ENCODE assay signal across 13 cellular contexts in the genomic region with DNA sequence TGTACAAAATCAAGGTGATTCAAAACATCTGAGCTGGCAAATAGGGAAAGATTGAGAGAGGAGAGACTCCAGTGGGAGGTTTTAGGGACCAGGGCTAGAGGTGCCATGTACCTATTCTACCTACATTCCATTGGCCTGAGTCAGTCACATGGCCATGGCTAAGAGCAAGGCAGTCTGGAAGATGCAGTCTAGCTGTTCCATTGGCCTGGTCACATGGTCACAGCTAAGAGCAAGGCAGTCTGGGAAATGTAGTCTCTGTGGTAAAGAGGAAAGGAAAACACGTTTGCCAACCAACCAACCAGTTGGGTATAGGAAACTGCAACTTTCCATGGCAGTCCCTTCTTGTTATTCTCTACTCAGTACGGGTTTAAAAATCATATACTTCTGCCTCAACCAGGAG.
DNase-seq lines count a peak whose midpoint lies in the region; ATAC-seq and TF ChIP-seq lines count a peak whose summit lies in the region.
"Had no signal": no experiment of that assay in that cellular context is flagged by ENCODE, and none has a peak within 500 bp of the region (broad histone marks: within the 10 kb centered on the region; RNA-seq: fewer than 3 reads in every experiment).

No MANE protein-coding gene starts in this region.

- H3K4me3 Mint-ChIP-seq in MCF 10A (ENCODE audit: unreplicated experiment), result no peak overlapping the region
- H3K4me3 Mint-ChIP-seq: activated CD4-positive, alpha-beta memory T cell treated with anti-CD3 and anti-CD28 coated beads for 36 hours had no signal

- dilution Hi-C loops in mammary epithelial cell (cut with HindIII; ENCODE audit: low sequenced_read_pairs), result no loop called here

- H3K9me3 Mint-ChIP-seq in MCF 10A (ENCODE audit: unreplicated experiment), result peaks cover 23% of the 10 kb centered on the region
- H3K9me3 Mint-ChIP-seq: activated CD4-positive, alpha-beta memory T cell treated with anti-CD3 and anti-CD28 coated beads for 36 hours had no signal

- H3K27ac ChIP-seq in mammary epithelial cell (ENCODE audit: insufficient read depth, low read depth, low read length) (no peak overlapping the region), psoas muscle (no peak overlapping the region)
- H3K27ac ChIP-seq: parathyroid adenoma had no signal

- DNase-seq in mammary epithelial cell (peak; percentile 24), MCF 10A (ENCODE audit: unreplicated experiment) (no peak), NCI-H2227 treated with DMSO at 0.1 percent for 48 hours (lab: John Stamatoyannopoulos, UW) (peak; percentile 10), NCI-H2107 (lab: John Stamatoyannopoulos, UW) (no peak), psoas muscle (no peak)
- DNase-seq: activated CD4-positive, alpha-beta memory T cell treated with anti-CD3 and anti-CD28 coated beads for 36 hours; activated naive CD4-positive, alpha-beta T cell treated with anti-CD3 and anti-CD28 coated beads, Interleukin-2, amount 50 U/mL, for 16 hours; NCI-H1048; T-helper 1 cell had no signal

- no TSS peak for BruUV-seq in mammary epithelial cell (replicated peaks; lab: Mats Ljungman, UMichigan)
- BruUV-seq in MCF 10A (replicated peaks; lab: Mats Ljungman, UMichigan), result no TSS peak

- no peak overlapping the region for H3K4me3 ChIP-seq in mammary epithelial cell (replicated peaks in 1 of 3; ENCODE audit: insufficient read depth in 1 of 3, low read depth in 2 of 3, low read length in 3 of 3)
- no peak overlapping the region for H3K4me3 ChIP-seq in psoas muscle

- H3K27me3 ChIP-seq in mammary epithelial cell (ENCODE audit: insufficient read depth, low read length) (no peaks in the 10 kb centered on the region), psoas muscle (ENCODE audit: insufficient read depth in 3 of 3, low read length in 2 of 3) (no peaks in the 10 kb centered on the region)

- POLR2A ChIA-PET in MCF 10A (lab: Yijun Ruan, JAX), result no interaction called here

- 23% methylated on average over 2 of the region's 2 CpGs for WGBS in mammary epithelial cell (ENCODE audit: low coverage, missing lambda C conversion rate)
- WGBS in psoas muscle, 3 donors, result 66 to 73% (median 72%) methylated on average over 2 of the region's 2 CpGs

- no peak overlapping the region for H3K4me2 ChIP-seq in mammary epithelial cell (ENCODE audit: insufficient read depth, low read depth, low read length)

- H2AFZ ChIP-seq in mammary epithelial cell (ENCODE audit: low read depth, low read length), result no peak overlapping the region
- H2AFZ ChIP-seq: parathyroid adenoma had no signal

- intact Hi-C loops in mammary epithelial cell (cut with micrococcal nuclease) (no loop called here), MCF 10A (cut with micrococcal nuclease) (no loop called here), psoas muscle (cut with DNase I) (no loop called here)

- no peaks in the 10 kb centered on the region for H3K79me2 ChIP-seq in mammary epithelial cell (ENCODE audit: insufficient read depth, low read length)
- H3K79me2 ChIP-seq: parathyroid adenoma had no signal

- ATAC-seq in esophagus mucosa (peak; percentile 93), HG03135 (IDR thresholded peaks at IDR 0.05; ENCODE audit: unreplicated experiment) (no peak), psoas muscle (no peak), GM18873 (IDR thresholded peaks at IDR 0.05; ENCODE audit: low FRiP score, unreplicated experiment) (no peak)

- CTCF ChIA-PET in mammary epithelial cell (lab: Charles Lee; ENCODE audit: low non-redundant PET) (no interaction called here), MCF 10A (lab: Yijun Ruan, JAX) (interaction anchor here (0.6 kb wide), 1 partner anchor 41 kb away, joined by 5 read pairs; no protein-coding TSS in a partner anchor)

- H3K36me3 Mint-ChIP-seq in MCF 10A (ENCODE audit: insufficient read depth, unreplicated experiment), result no peaks in the 10 kb centered on the region
- H3K36me3 Mint-ChIP-seq: activated CD4-positive, alpha-beta memory T cell treated with anti-CD3 and anti-CD28 coated beads for 36 hours had no signal

- in situ Hi-C loops in mammary epithelial cell (cut with MboI; ENCODE audit: low sequenced_read_pairs in 2 of 2), result no loop called here

- no peak overlapping the region for H3K27ac Mint-ChIP-seq in MCF 10A (ENCODE audit: low read depth, unreplicated experiment)
- H3K27ac Mint-ChIP-seq: activated CD4-positive, alpha-beta memory T cell treated with anti-CD3 and anti-CD28 coated beads for 36 hours had no signal

- H3K36me3 ChIP-seq in mammary epithelial cell (ENCODE audit: insufficient read depth, low read length) (no peaks in the 10 kb centered on the region), psoas muscle (ENCODE audit: insufficient read depth in 1 of 2, low read depth in 1 of 2) (no peaks in the 10 kb centered on the region)

- H3K4me1 Mint-ChIP-seq in MCF 10A (ENCODE audit: insufficient read depth, unreplicated experiment), result no peaks in the 10 kb centered on the region

- TF ChIP-seq CTCF in mammary epithelial cell (conservative IDR thresholded peaks at IDR 0.05 in 1 of 2, IDR thresholded peaks at IDR 0.05 in 1 of 2; ENCODE audit: extremely low read depth in 1 of 2, insufficient read depth in 1 of 2, low read depth in 1 of 2, low read length in 2 of 2) (no peak), MCF 10A (IDR thresholded peaks at IDR 0.05; ENCODE audit: unreplicated experiment) (no peak), psoas muscle (IDR thresholded peaks at IDR 0.05) (no peak)

- H3K9me3 ChIP-seq in mammary epithelial cell (replicated peaks; ENCODE audit: insufficient read depth, low read length) (no peaks in the 10 kb centered on the region), psoas muscle (no peaks in the 10 kb centered on the region)

- H3K4me1 ChIP-seq in mammary epithelial cell (ENCODE audit: insufficient read depth, low read length), result no peaks in the 10 kb centered on the region
- H3K4me1 ChIP-seq in psoas muscle, result no peaks in the 10 kb centered on the region
- H3K4me1 ChIP-seq: parathyroid adenoma had no signal

- no peaks in the 10 kb centered on the region for H3K27me3 Mint-ChIP-seq in MCF 10A (ENCODE audit: insufficient read depth, unreplicated experiment)
- H3K27me3 Mint-ChIP-seq: activated CD4-positive, alpha-beta memory T cell treated with anti-CD3 and anti-CD28 coated beads for 36 hours had no signal

- no peaks in the 10 kb centered on the region for H4K20me1 ChIP-seq in mammary epithelial cell (ENCODE audit: insufficient read depth, low read length)

- no peak overlapping the region for H3K9ac ChIP-seq in mammary epithelial cell (ENCODE audit: insufficient read depth, low read length)
- H3K9ac ChIP-seq: parathyroid adenoma had no signal

Comparison
In these comparisons a context has a peak if more than half of its experiments do, and no peak if none do; other contexts are left out.
1. DNase-seq: peak in mammary epithelial cell (single experiment) and NCI-H2227 treated with DMSO at 0.1 percent for 48 hours (single experiment); none in MCF 10A (single experiment), NCI-H2107 (single experiment) and psoas muscle (0 of 2).